In genomic region chr3:13932578-13933295, GRCh38 we compare ENCODE assay signal across 10 cellular contexts. TPM values are rescaled to one million over a fixed set of nuclear protein-coding genes. Genes with fewer than 3 reads are reported as not detected.
DNase-seq lines count a peak whose midpoint lies in the region; ATAC-seq and TF ChIP-seq lines count a peak whose summit lies in the region.
"Had no signal": no experiment of that assay in that cellular context is flagged by ENCODE, and none has a peak within 500 bp of the region (broad histone marks: within the 10 kb centered on the region; RNA-seq: fewer than 3 reads in every experiment).

No MANE protein-coding gene starts in this region.

- peak overlapping the region; percentile 73 for H3K4me3 ChIP-seq in adipocyte (ENCODE audit: low read length)
- peak overlapping the region; percentile 36 for H3K4me3 ChIP-seq in kidney epithelial cell (ENCODE audit: low read depth, low read length)
- peak overlapping the region; percentile 40 to 44 for H3K4me3 ChIP-seq in stomach smooth muscle (ENCODE audit: low read length in 2 of 2)

- H3K4me1 ChIP-seq in adipocyte (ENCODE audit: control insufficient read depth, insufficient read depth, low read length) = no peaks in the 10 kb centered on the region
- no peaks in the 10 kb centered on the region for H3K4me1 ChIP-seq in stomach smooth muscle (ENCODE audit: control insufficient read depth, insufficient read depth, low read length)

- H3K27me3 ChIP-seq in adipocyte (replicated peaks; ENCODE audit: control insufficient read depth, insufficient read depth, low read length) (no peaks in the 10 kb centered on the region), kidney epithelial cell (ENCODE audit: control insufficient read depth, insufficient read depth, low read length) (peaks cover 2% of the 10 kb centered on the region), stomach smooth muscle (ENCODE audit: control insufficient read depth in 1 of 2, insufficient read depth in 2 of 2, low read length in 2 of 2) (peaks cover 0 to 11% of the 10 kb centered on the region in 2 donors)

- no peak overlapping the region for H3K27ac ChIP-seq in stomach smooth muscle (ENCODE audit: low read length)

- H3K27ac Mint-ChIP-seq in activated CD4-positive, alpha-beta T cell treated with anti-CD3 and anti-CD28 coated beads for 36 hours = peak overlapping the region; percentile 3

- no peak overlapping the region for H3K9ac ChIP-seq in adipocyte (ENCODE audit: low read length)
- H3K9ac ChIP-seq in stomach smooth muscle (ENCODE audit: low read length in 2 of 2) = no peak overlapping the region

- ATAC-seq in activated CD4-positive, alpha-beta T cell treated with anti-CD3 and anti-CD28 coated beads for 36 hours = peak; percentile 36
- no peak for ATAC-seq in GM21528 (IDR thresholded peaks at IDR 0.05; ENCODE audit: low FRiP score, unreplicated experiment)

- no peaks in the 10 kb centered on the region for H3K36me3 Mint-ChIP-seq in activated CD4-positive, alpha-beta T cell treated with anti-CD3 and anti-CD28 coated beads for 36 hours (ENCODE audit: low read depth)

- DNase-seq in activated CD4-positive, alpha-beta T cell treated with anti-CD3 and anti-CD28 coated beads for 36 hours = peak; percentile 27
- DNase-seq in activated CD4-positive, alpha-beta T cell treated with anti-CD3 and anti-CD28 coated beads for 4 hours = no peak
- no peak for DNase-seq in adipocyte (ENCODE audit: low read depth)
- no peak for DNase-seq in kidney epithelial cell (ENCODE audit: low read depth)
- DNase-seq in erythroblast (lab: John Stamatoyannopoulos, UW) = no peak
- DNase-seq in central memory CD4-positive, alpha-beta T cell = no peak
- DNase-seq: trophoblast cell had no signal

- peaks cover 5% of the 10 kb centered on the region for H3K4me1 Mint-ChIP-seq in activated CD4-positive, alpha-beta T cell treated with anti-CD3 and anti-CD28 coated beads for 36 hours

- CTCF ChIA-PET in activated CD4-positive, alpha-beta T cell treated with anti-CD3 and anti-CD28 coated beads for 36 hours (lab: Charles Lee) = interaction anchor here (0.8 kb wide), 1 partner anchor 739 kb away, joined by 3 read pairs; no protein-coding TSS in a partner anchor

- intact Hi-C loops in activated CD4-positive, alpha-beta T cell treated with anti-CD3 and anti-CD28 coated beads for 36 hours (cut with DNase I, micrococcal nuclease) = no loop called here

- H3K9me3 Mint-ChIP-seq in activated CD4-positive, alpha-beta T cell treated with anti-CD3 and anti-CD28 coated beads for 36 hours (ENCODE audit: low read depth) = peaks cover 2% of the 10 kb centered on the region

- H3K9me3 ChIP-seq in adipocyte (ENCODE audit: control insufficient read depth, low read length) (peaks cover 3% of the 10 kb centered on the region), stomach smooth muscle (ENCODE audit: control insufficient read depth in 2 of 2, low read length in 2 of 2) (peaks cover 9 to 14% of the 10 kb centered on the region in 2 donors)

- no peaks in the 10 kb centered on the region for H3K36me3 ChIP-seq in adipocyte (ENCODE audit: control insufficient read depth, insufficient read depth, low read length, severe bottlenecking)
- H3K36me3 ChIP-seq in kidney epithelial cell (ENCODE audit: control insufficient read depth, insufficient read depth, low read length) = no peaks in the 10 kb centered on the region
- no peaks in the 10 kb centered on the region for H3K36me3 ChIP-seq in stomach smooth muscle (ENCODE audit: control insufficient read depth in 2 of 2, insufficient read depth in 2 of 2, low read length in 2 of 2)

- H3K4me3 Mint-ChIP-seq in activated CD4-positive, alpha-beta T cell treated with anti-CD3 and anti-CD28 coated beads for 36 hours = peak overlapping the region; percentile 46

- POLR2A ChIA-PET in activated CD4-positive, alpha-beta T cell treated with anti-CD3 and anti-CD28 coated beads for 36 hours (lab: Charles Lee) = no interaction called here

- peaks cover 27% of the 10 kb centered on the region for H3K27me3 Mint-ChIP-seq in activated CD4-positive, alpha-beta T cell treated with anti-CD3 and anti-CD28 coated beads for 36 hours

- no peak for TF ChIP-seq POLR2A in erythroblast (IDR thresholded peaks at IDR 0.05; ENCODE audit: low read length)

- TF ChIP-seq CTCF in kidney epithelial cell (IDR thresholded peaks at IDR 0.05; ENCODE audit: insufficient read depth, low read length, poor library complexity, severe bottlenecking) = no peak

RNA-seq across cellular contexts. Expression of gene WNT7A, which starts 52.9 kb away (rescaled TPM):
- under 1 TPM; 0.11 to 0.39 TPM for total RNA-seq in activated CD4-positive, alpha-beta T cell treated with anti-CD3 and anti-CD28 coated beads for 36 hours
- 14.4 and 17.1 TPM in 2 replicates for total RNA-seq in kidney epithelial cell
- total RNA-seq: dermis microvascular lymphatic vessel endothelial cell had no signal

Comparison
In these comparisons a context has a peak if more than half of its experiments do, and no peak if none do; other contexts are left out.
1. RNA of gene WNT7A, which starts 52.9 kb away (total RNA-seq): 14.4 to 17.1 TPM in kidney epithelial cell; 0.11 to 0.39 TPM in activated CD4-positive, alpha-beta T cell treated with anti-CD3 and anti-CD28 coated beads for 36 hours; every median in the first group is over 10 times any median in the second.
2. Peak in every context shown above with its lines, with median percentiles within 50 percentile points of each other: H3K4me3 ChIP-seq.